22 cellular contexts compared by ENCODE assay signal in genomic region chr1:22816803-22817202, GRCh38.
"Had no signal": no experiment of that assay in that cellular context is flagged by ENCODE, and none has a peak within 500 bp of the region (broad histone marks: within the 10 kb centered on the region; RNA-seq: fewer than 3 reads in every experiment).

No MANE protein-coding gene starts in this region.

- H3K4me1 ChIP-seq: right atrium auricular region had no signal

- DNase-seq: cortex of kidney; dorsolateral prefrontal cortex; effector CD8-positive, alpha-beta T cell; hippocampal formation; left colon; left ventricle myocardium superior; mesendoderm; naive B cell; ovary; sigmoid colon; stimulated activated CD4-positive, alpha-beta T cell treated with anti-CD3 and anti-CD28 coated beads, Interleukin-12 subunit alpha, Interleukin-12 subunit beta, amount 100 ng/mL, for 4 hours; stimulated activated naive CD4-positive, alpha-beta T cell; stomach; substantia nigra; transverse colon had no signal

- FAIRE-seq: endometrium, frontal cortex had no signal

- H3K36me3 ChIP-seq: heart left ventricle, ovary, right atrium auricular region, sigmoid colon, stomach, thoracic aorta, transverse colon had no signal

- H3K9me3 ChIP-seq: heart left ventricle, ovary, right atrium auricular region, sigmoid colon, stomach, thoracic aorta, transverse colon had no signal

- H3K27me3 ChIP-seq: dorsolateral prefrontal cortex, heart left ventricle, ovary, right atrium auricular region, sigmoid colon, transverse colon had no signal

- H3K4me3 ChIP-seq: dorsolateral prefrontal cortex, heart left ventricle, lung, ovary, right atrium auricular region, sigmoid colon, skin epidermis, stomach, thoracic aorta, transverse colon had no signal

- H3K27ac ChIP-seq: right atrium auricular region, stomach, transverse colon had no signal
